In the genomic region with DNA sequence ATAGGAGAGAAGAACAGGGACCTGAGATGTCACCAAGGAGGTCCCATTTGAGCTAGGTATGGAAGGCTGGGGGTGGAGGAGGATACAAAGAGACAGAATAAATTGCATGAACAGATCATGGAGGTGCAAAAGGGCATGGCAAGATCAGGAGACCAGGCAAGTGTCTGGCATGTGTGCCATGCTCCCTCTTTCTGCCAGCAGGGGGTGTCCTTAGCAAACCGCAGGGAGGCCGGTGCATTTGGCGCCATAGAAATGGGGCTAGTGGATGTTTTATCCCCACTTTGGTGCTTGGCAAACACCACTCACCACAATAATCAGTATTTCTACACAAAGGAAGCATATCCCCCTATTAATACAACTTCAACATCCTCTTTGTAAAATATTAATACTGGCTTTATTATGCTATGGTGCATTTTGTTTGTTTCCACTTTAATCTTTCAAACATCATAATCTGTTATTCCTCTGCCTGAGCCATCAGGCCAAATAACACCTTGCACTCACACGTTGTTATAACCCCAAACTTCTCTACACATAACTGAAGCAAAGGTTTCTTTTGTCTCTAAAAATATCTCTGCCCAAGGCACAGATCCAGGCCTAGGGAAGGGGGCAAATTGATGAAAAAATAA, we compare ENCODE assay signal across 8 cellular contexts. TPM values are rescaled to one million over a fixed set of nuclear protein-coding genes. Genes with fewer than 3 reads are reported as not detected.
DNase-seq lines count a peak whose midpoint lies in the region; ATAC-seq and TF ChIP-seq lines count a peak whose summit lies in the region.

No MANE protein-coding gene starts in this region.

- CTCF ChIA-PET in HEK293T (lab: Yijun Ruan, JAX) = interaction anchor here (0.6 to 2.8 kb wide), 10 partner anchors 11 to 176 kb away, joined by 3 to 20 read pairs (median 4); no protein-coding TSS in a partner anchor

- ATAC-seq in HG03460 (IDR thresholded peaks at IDR 0.05; ENCODE audit: unreplicated experiment) = no peak

- no peak overlapping the region for H3K27ac ChIP-seq in C4-2B

- DNase-seq in HEK293T (ENCODE audit: extremely low spot score) = peak; percentile 62
- peak; percentile 83 for DNase-seq in SK-MEL-5 (ENCODE audit: low read depth, low spot score)
- peak; percentile 88 for DNase-seq in activated effector memory CD4-positive, alpha-beta T cell treated with anti-CD3 and anti-CD28 coated beads, Interleukin-2, amount 50 U/mL, for 16 hours
- peak; percentile 69 for DNase-seq in iPS-NIHi7 (ENCODE audit: extremely low spot score)
- peak; percentile 38 for DNase-seq in stimulated activated CD8-positive, alpha-beta memory T cell treated with anti-CD3 and anti-CD28 coated beads, Interleukin-15, amount 100 ng/mL, for 1 hour (ENCODE audit: low read depth)
- DNase-seq in ureter (ENCODE audit: low spot score) = no peak

- TF ChIP-seq CTCF in C4-2B (conservative IDR thresholded peaks at IDR 0.05) = peak; percentile 84

- POLR2A ChIA-PET in HEK293T (lab: Yijun Ruan, JAX) = interaction anchor here (1.3 to 1.4 kb wide), 2 partner anchors 118 to 162 kb away, joined by 5 read pairs; a partner anchor contains a TSS

- in situ Hi-C loops in SK-MEL-5 (cut with HindIII; ENCODE audit: low pct_unique_long_range_greater_than_20kb, low sequenced_read_pairs) = no loop called here

TF ChIP-seq in HEK293T, 16 proteins besides CTCF, POLR2A, EP300 and RAD21:
- no peak for TF ChIP-seq FOXK2 (IDR thresholded peaks at IDR 0.05)
- no peak for TF ChIP-seq SUZ12 (IDR thresholded peaks at IDR 0.05)
- TF ChIP-seq ELF4 (IDR thresholded peaks at IDR 0.05) = no peak
- TF ChIP-seq, protein P1, sequence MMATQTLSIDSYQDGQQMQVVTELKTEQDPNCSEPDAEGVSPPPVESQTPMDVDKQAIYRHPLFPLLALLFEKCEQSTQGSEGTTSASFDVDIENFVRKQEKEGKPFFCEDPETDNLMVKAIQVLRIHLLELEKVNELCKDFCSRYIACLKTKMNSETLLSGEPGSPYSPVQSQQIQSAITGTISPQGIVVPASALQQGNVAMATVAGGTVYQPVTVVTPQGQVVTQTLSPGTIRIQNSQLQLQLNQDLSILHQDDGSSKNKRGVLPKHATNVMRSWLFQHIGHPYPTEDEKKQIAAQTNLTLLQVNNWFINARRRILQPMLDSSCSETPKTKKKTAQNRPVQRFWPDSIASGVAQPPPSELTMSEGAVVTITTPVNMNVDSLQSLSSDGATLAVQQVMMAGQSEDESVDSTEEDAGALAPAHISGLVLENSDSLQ (IDR thresholded peaks at IDR 0.05) = no peak
- no peak for TF ChIP-seq HDGF (IDR thresholded peaks at IDR 0.05; ENCODE audit: borderline replicate concordance)
- TF ChIP-seq L3MBTL2 (conservative IDR thresholded peaks at IDR 0.05) = no peak
- no peak for TF ChIP-seq CTBP1 (IDR thresholded peaks at IDR 0.05; ENCODE audit: borderline replicate concordance)
- no peak for TF ChIP-seq BHLHE40 (IDR thresholded peaks at IDR 0.05; ENCODE audit: borderline replicate concordance)
- no peak for TF ChIP-seq ZNF384 (IDR thresholded peaks at IDR 0.05)
- no peak for TF ChIP-seq ARNT (IDR thresholded peaks at IDR 0.05)
- no peak for TF ChIP-seq FOXM1 (IDR thresholded peaks at IDR 0.05; ENCODE audit: borderline replicate concordance)
- no peak for TF ChIP-seq FOXA1 (IDR thresholded peaks at IDR 0.05)
- TF ChIP-seq TARDBP (IDR thresholded peaks at IDR 0.05) = no peak
- TF ChIP-seq LEF1 (IDR thresholded peaks at IDR 0.05; ENCODE audit: borderline replicate concordance) = no peak
- TF ChIP-seq SP1 (IDR thresholded peaks at IDR 0.05) = no peak
- no peak for TF ChIP-seq NFRKB (IDR thresholded peaks at IDR 0.05)
TF ChIP-seq in HEK293T: peak in this region for 0.

RNA-seq across cellular contexts. Expression of a gene that starts 25.9 kb away (rescaled TPM):
- total RNA-seq in SK-MEL-5 (2014; rRNA removed; shearing (Covaris generic)) = 185 and 198 TPM in 2 replicates
- 226 and 252 TPM in 2 replicates for polyA plus RNA-seq in SK-MEL-5 (2015; cell fraction: cytosol; rRNA removed)
- polyA plus RNA-seq in SK-MEL-5 (2015; cell fraction: nucleus; rRNA removed) = 15.0 and 37.2 TPM in 2 replicates
- 1,381 TPM for total RNA-seq in ureter

RNA-seq across cellular contexts. Expression of a gene that starts 30.9 kb away (rescaled TPM):
- total RNA-seq in SK-MEL-5 (2014; rRNA removed; shearing (Covaris generic)) = not detected in 2 replicates
- not detected in 2 replicates for polyA plus RNA-seq in SK-MEL-5 (2015; cell fraction: cytosol; rRNA removed)
- polyA plus RNA-seq in SK-MEL-5 (2015; cell fraction: nucleus; rRNA removed) = not detected in 2 replicates
- total RNA-seq in ureter = 0.86 TPM

RNA-seq across cellular contexts. Expression of a gene that starts 35.8 kb away (rescaled TPM):
- total RNA-seq in SK-MEL-5 (2014; rRNA removed; shearing (Covaris generic)) = 0.51 TPM in 1 of 2 replicates, not detected in the other
- 1.8 TPM in 1 of 2 replicates, not detected in the other for polyA plus RNA-seq in SK-MEL-5 (2015; cell fraction: cytosol; rRNA removed)
- not detected in 2 replicates for polyA plus RNA-seq in SK-MEL-5 (2015; cell fraction: nucleus; rRNA removed)
- total RNA-seq in ureter = 120 TPM

RNA-seq across cellular contexts. Expression of a gene that starts 39.2 kb away (rescaled TPM):
- 0.63 TPM in 1 of 2 replicates, not detected in the other for total RNA-seq in SK-MEL-5 (2014; rRNA removed; shearing (Covaris generic))
- polyA plus RNA-seq in SK-MEL-5 (2015; cell fraction: cytosol; rRNA removed) = 0.62 and 3.8 TPM in 2 replicates
- not detected in 2 replicates for polyA plus RNA-seq in SK-MEL-5 (2015; cell fraction: nucleus; rRNA removed)
- 6.5 TPM for total RNA-seq in ureter

RNA-seq across cellular contexts. Expression of a gene that starts 49.4 kb away (rescaled TPM):
- not detected in 2 replicates for total RNA-seq in SK-MEL-5 (2014; rRNA removed; shearing (Covaris generic))
- not detected in 2 replicates for polyA plus RNA-seq in SK-MEL-5 (2015; cell fraction: cytosol; rRNA removed)
- not detected in 2 replicates for polyA plus RNA-seq in SK-MEL-5 (2015; cell fraction: nucleus; rRNA removed)
- not detected for total RNA-seq in ureter

Comparison
In these comparisons a context has a peak if more than half of its experiments do, and no peak if none do; other contexts are left out.
1. RNA of a gene that starts 35.8 kb away (total RNA-seq): 120 TPM in ureter (single experiment); 0.51 TPM in SK-MEL-5; every median in the first group is over 10 times any median in the second.